ENCODE assay signal across 31 cellular contexts in the genomic region with DNA sequence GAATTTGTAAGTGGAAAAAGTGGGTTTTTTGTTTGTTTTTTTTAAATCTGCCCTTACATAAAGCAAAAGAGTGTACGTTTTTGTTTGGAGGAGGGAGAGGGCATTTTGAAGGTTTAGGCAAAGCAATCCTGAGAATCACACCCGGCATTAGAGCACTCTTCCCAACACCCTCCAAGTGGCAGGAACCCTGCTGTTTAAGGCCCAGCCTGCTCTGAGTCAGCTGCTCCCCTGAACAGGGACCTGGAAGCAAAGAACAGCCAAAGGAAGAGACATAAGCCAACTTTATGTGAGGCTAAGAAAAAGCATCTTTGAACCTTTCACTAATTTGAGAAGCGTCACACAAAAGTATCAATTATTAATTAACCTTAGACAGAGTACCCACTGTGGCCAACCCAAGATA. TPM values are rescaled to one million over a fixed set of nuclear protein-coding genes. Genes with fewer than 3 reads are reported as not detected.
"Had no signal": no experiment of that assay in that cellular context is flagged by ENCODE, and none has a peak within 500 bp of the region (broad histone marks: within the 10 kb centered on the region; RNA-seq: fewer than 3 reads in every experiment).

No MANE protein-coding gene starts in this region.

- H3K4me3 ChIP-seq: breast epithelium, esophagus muscularis mucosa, heart right ventricle, lower lobe of right lung, mucosa of descending colon, skin epidermis, suprapubic skin, tibial artery had no signal

- H3K27ac Mint-ChIP-seq: activated CD8-positive, alpha-beta T cell treated with anti-CD3 and anti-CD28 coated beads for 36 hours; activated naive CD4-positive, alpha-beta T cell treated with anti-CD3 and anti-CD28 coated beads, Interleukin-2, amount 50 U/mL, for 24 hours; activated naive CD8-positive, alpha-beta T cell treated with anti-CD3 and anti-CD28 coated beads, Interleukin-2, amount 50 U/mL, for 24 hours; activated T-helper 17 cell treated with anti-CD3 and anti-CD28 coated beads, Interleukin-2, amount 50 U/mL, for 72 hours; natural killer cell treated with Interleukin-12 subunit alpha and Interleukin-12 subunit beta and Interleukin-15 and Interleukin-18, amount 100 ng/mL, for 72 hours; stimulated activated memory B cell treated with anti-CD40 and anti-IgM and Interleukin-4, amounts not matched to agents 10 μg/mL and 1 μg/mL and 100 μg/mL, for 72 hours; T-cell had no signal

- FAIRE-seq: colon had no signal

- DNase-seq: activated CD4-positive, alpha-beta T cell treated with anti-CD3 and anti-CD28 coated beads, Interleukin-2, amount 50 U/mL, for 1 hour; activated CD8-positive, alpha-beta T cell treated with anti-CD3 and anti-CD28 coated beads for 36 hours; activated gamma-delta T cell treated with Interleukin-2 at 50 U/mL for 16 hours; activated naive CD8-positive, alpha-beta T cell treated with anti-CD3 and anti-CD28 coated beads, Interleukin-2, amount 50 U/mL, for 24 hours; activated T-cell treated with anti-CD3 and anti-CD28 coated beads, Interleukin-2, amount 50 U/mL, for 4 hours; effector CD4-positive, alpha-beta T cell; foreskin keratinocyte; heart right ventricle; lower lobe of right lung; mucosa of descending colon; retina; stimulated activated CD4-positive, alpha-beta T cell treated with anti-CD3 and anti-CD28 coated beads, Interleukin-1b, Interleukin-23, amount 100 ng/mL, for 48 hours; stimulated activated CD4-positive, alpha-beta T cell treated with anti-CD3 and anti-CD28 coated beads, Interleukin-4, amount 100 ng/mL, for 4 hours; stimulated activated CD8-positive, alpha-beta memory T cell treated with anti-CD3 and anti-CD28 coated beads, Interleukin-4, amount 100 ng/mL, for 48 hours; T-cell; tibial artery; WERI-Rb-1 had no signal

- H3K27me3 ChIP-seq: breast epithelium, esophagus muscularis mucosa, foreskin keratinocyte, heart right ventricle, suprapubic skin, tibial artery had no signal

- H3K9me3 ChIP-seq: breast epithelium, esophagus muscularis mucosa, heart right ventricle, lower lobe of right lung, suprapubic skin, tibial artery had no signal

- H3K9me3 Mint-ChIP-seq: activated naive CD8-positive, alpha-beta T cell treated with anti-CD3 and anti-CD28 coated beads, Interleukin-2, amount 50 U/mL, for 24 hours; central memory CD8-positive, alpha-beta T cell; natural killer cell treated with Interleukin-12 subunit alpha and Interleukin-12 subunit beta and Interleukin-15 and Interleukin-18, amount 100 ng/mL, for 72 hours had no signal

- H3K4me1 Mint-ChIP-seq: activated naive CD8-positive, alpha-beta T cell treated with anti-CD3 and anti-CD28 coated beads, Interleukin-2, amount 50 U/mL, for 24 hours; activated T-helper 17 cell treated with anti-CD3 and anti-CD28 coated beads, Interleukin-2, amount 50 U/mL, for 72 hours; central memory CD8-positive, alpha-beta T cell; stimulated activated memory B cell treated with anti-CD40 and anti-IgM and Interleukin-4, amounts not matched to agents 10 μg/mL and 1 μg/mL and 100 μg/mL, for 72 hours had no signal

- H3K4me3 Mint-ChIP-seq: activated CD8-positive, alpha-beta T cell treated with anti-CD3 and anti-CD28 coated beads for 36 hours; activated naive CD4-positive, alpha-beta T cell treated with anti-CD3 and anti-CD28 coated beads, Interleukin-2, amount 50 U/mL, for 24 hours; activated naive CD8-positive, alpha-beta T cell treated with anti-CD3 and anti-CD28 coated beads, Interleukin-2, amount 50 U/mL, for 24 hours; activated T-cell treated with anti-CD3 and anti-CD28 coated beads, Interleukin-2, amount 50 U/mL, for 4 hours; activated T-helper 17 cell treated with anti-CD3 and anti-CD28 coated beads, Interleukin-2, amount 50 U/mL, for 72 hours; central memory CD8-positive, alpha-beta T cell; natural killer cell treated with Interleukin-12 subunit alpha and Interleukin-12 subunit beta and Interleukin-15 and Interleukin-18, amount 100 ng/mL, for 72 hours; stimulated activated memory B cell treated with anti-CD40 and anti-IgM and Interleukin-4, amounts not matched to agents 10 μg/mL and 1 μg/mL and 100 μg/mL, for 72 hours; T-cell had no signal

- H3K4me1 ChIP-seq: breast epithelium, lower lobe of right lung, tibial artery had no signal

- H3K27me3 Mint-ChIP-seq: activated CD8-positive, alpha-beta T cell treated with anti-CD3 and anti-CD28 coated beads for 36 hours; activated naive CD4-positive, alpha-beta T cell treated with anti-CD3 and anti-CD28 coated beads, Interleukin-2, amount 50 U/mL, for 24 hours; activated naive CD8-positive, alpha-beta T cell treated with anti-CD3 and anti-CD28 coated beads, Interleukin-2, amount 50 U/mL, for 24 hours; activated T-helper 17 cell treated with anti-CD3 and anti-CD28 coated beads, Interleukin-2, amount 50 U/mL, for 72 hours; central memory CD8-positive, alpha-beta T cell; natural killer cell treated with Interleukin-12 subunit alpha and Interleukin-12 subunit beta and Interleukin-15 and Interleukin-18, amount 100 ng/mL, for 72 hours; progenitor cell of endocrine pancreas; stimulated activated memory B cell treated with anti-CD40 and anti-IgM and Interleukin-4, amounts not matched to agents 10 μg/mL and 1 μg/mL and 100 μg/mL, for 72 hours; T-cell had no signal

- H3K27ac ChIP-seq: breast epithelium, esophagus muscularis mucosa, foreskin keratinocyte, heart right ventricle, lower lobe of right lung, skin epidermis, suprapubic skin, tibial artery, WERI-Rb-1 had no signal

- ATAC-seq: activated CD8-positive, alpha-beta T cell treated with anti-CD3 and anti-CD28 coated beads for 36 hours; activated naive CD8-positive, alpha-beta T cell treated with anti-CD3 and anti-CD28 coated beads, Interleukin-2, amount 50 U/mL, for 24 hours; activated T-cell treated with anti-CD3 and anti-CD28 coated beads, Interleukin-2, amount 50 U/mL, for 4 hours; activated T-helper 17 cell treated with anti-CD3 and anti-CD28 coated beads, Interleukin-2, amount 50 U/mL, for 72 hours; foreskin keratinocyte; heart right ventricle; natural killer cell treated with Interleukin-12 subunit alpha and Interleukin-12 subunit beta and Interleukin-15 and Interleukin-18, amount 100 ng/mL, for 72 hours; sciatic nerve; stimulated activated memory B cell treated with anti-CD40 and anti-IgM and Interleukin-4, amounts not matched to agents 10 μg/mL and 1 μg/mL and 100 μg/mL, for 72 hours; T-cell had no signal

- H3K36me3 ChIP-seq: breast epithelium had no signal

RNA-seq across cellular contexts. Expression of a gene that starts 22.6 kb away (rescaled TPM):
- total RNA-seq: esophagus muscularis mucosa, left lobe of liver, lower lobe of right lung, mesenteric fat pad, sciatic nerve had no signal
